19 cellular contexts compared by ENCODE assay signal in the genomic region with DNA sequence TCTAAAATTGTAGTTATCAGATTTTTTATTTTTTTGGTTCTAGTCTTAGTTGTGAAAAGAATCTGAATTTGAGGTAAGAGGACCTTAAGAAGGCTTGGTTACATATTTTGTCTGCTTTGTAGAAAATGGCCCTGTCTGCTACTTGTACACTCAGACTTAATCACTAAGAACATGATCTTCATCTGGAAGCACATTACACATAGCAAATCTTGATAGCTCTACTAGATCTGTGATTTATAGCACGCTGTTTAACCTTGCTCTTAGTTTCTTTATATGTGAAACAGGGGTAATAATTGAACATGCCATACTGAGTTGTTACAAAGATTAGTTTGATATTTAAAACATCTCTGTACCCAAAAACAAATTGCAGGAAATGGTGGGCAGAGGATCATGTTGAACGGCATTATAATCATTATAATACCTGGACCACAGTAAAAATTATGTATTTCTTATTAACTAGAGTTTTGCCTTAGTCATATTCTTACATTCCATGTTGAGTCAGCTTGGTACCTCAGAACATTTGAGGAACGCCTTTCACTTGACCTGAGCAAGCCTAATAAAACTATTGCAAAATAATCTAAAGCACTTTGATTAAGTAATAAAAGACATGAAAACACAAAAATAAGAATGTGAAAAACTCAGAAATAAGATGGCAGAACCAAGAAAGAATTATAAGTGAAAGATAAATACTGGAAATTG.
DNase-seq lines count a peak whose midpoint lies in the region; ATAC-seq and TF ChIP-seq lines count a peak whose summit lies in the region.
"Had no signal": no experiment of that assay in that cellular context is flagged by ENCODE, and none has a peak within 500 bp of the region (broad histone marks: within the 10 kb centered on the region; RNA-seq: fewer than 3 reads in every experiment).

No MANE protein-coding gene starts in this region.

- H3K36me3 ChIP-seq in RWPE2 (ENCODE audit: low read depth) = no peaks in the 10 kb centered on the region

- peaks cover 25% of the 10 kb centered on the region for H3K4me1 ChIP-seq in RWPE2 (ENCODE audit: insufficient read depth, poor library complexity, severe bottlenecking)

- H3K4me3 ChIP-seq in RWPE2 (ENCODE audit: severe bottlenecking) = no peak overlapping the region

- peak overlapping the region; percentile 96 for H3K27ac ChIP-seq in RWPE2 (ENCODE audit: poor library complexity, severe bottlenecking)
- H3K27ac ChIP-seq in epithelial cell of prostate = peak overlapping the region; percentile 23

- peak; percentile 6 for DNase-seq in HPDE6-E6E7 (ENCODE audit: extremely low spot score)
- DNase-seq in RWPE2 (ENCODE audit: low spot score) = no peak
- peak; percentile 3 for DNase-seq in epithelial cell of prostate (ENCODE audit: low read depth, low spot score)
- DNase-seq in renal cortical epithelial cell (ENCODE audit: low read depth) = peak; percentile 11
- no peak for DNase-seq in NCI-H1930 (lab: John Stamatoyannopoulos, UW)
- DNase-seq in NCI-H510A (lab: John Stamatoyannopoulos, UW) = no peak
- DNase-seq: ACHN; C1 segment of cervical spinal cord; DMS 273 treated with DMSO at 0.1 percent for 48 hours; DND-41; H9; NCI-H1092 treated with DMSO at 0.1 percent for 48 hours; NCI-H146; NCI-H2081; NCI-H2171 treated with DMSO at 0.1 percent for 48 hours; NCI-H446; NK-92 treated with Interleukin-12 subunit alpha and Interleukin-12 subunit beta, amount 100 ng/mL, for 24 hours; SIG-M5 had no signal

- TF ChIP-seq CTCF in RWPE2 (IDR thresholded peaks at IDR 0.05; ENCODE audit: poor library complexity, severe bottlenecking) = no peak

- no peaks in the 10 kb centered on the region for H3K27me3 ChIP-seq in RWPE2 (ENCODE audit: insufficient read depth, poor library complexity, severe bottlenecking)

- H3K9me3 ChIP-seq in RWPE2 (ENCODE audit: severe bottlenecking) = no peaks in the 10 kb centered on the region

- peak; percentile 93 for ATAC-seq in RWPE2 (ENCODE audit: low read depth)
- no peak for ATAC-seq in HG03469 (IDR thresholded peaks at IDR 0.05; ENCODE audit: unreplicated experiment)

Comparison
In these comparisons a context has a peak if more than half of its experiments do, and no peak if none do; other contexts are left out.
1. DNase-seq: peak in HPDE6-E6E7 (single experiment), epithelial cell of prostate (single experiment) and renal cortical epithelial cell (single experiment); none in RWPE2 (single experiment), NCI-H1930 (0 of 2) and NCI-H510A (single experiment).